ENCODE assay signal across 8 cellular contexts in the genomic region with DNA sequence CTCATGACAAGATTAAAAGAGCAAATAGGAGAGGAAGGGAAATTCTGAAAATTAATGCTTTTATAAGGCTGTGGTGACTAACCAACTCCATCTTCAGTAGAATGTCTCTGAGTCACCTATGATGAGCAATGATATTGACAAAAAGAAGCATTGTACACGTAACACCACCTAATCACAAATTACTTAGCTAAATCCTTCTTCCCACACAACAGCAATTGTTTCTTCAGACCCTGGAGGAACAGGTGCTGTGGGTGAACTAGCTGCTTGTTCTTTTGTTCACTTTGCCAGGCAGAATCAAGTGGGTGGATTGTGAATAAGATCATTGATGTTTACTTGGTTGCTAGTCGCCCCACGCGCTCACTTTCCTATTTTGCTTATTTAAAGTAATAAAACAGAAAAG.
DNase-seq lines count a peak whose midpoint lies in the region; ATAC-seq and TF ChIP-seq lines count a peak whose summit lies in the region.

No MANE protein-coding gene starts in this region.

- no peaks in the 10 kb centered on the region for H3K27me3 ChIP-seq in aorta (ENCODE audit: control insufficient read depth in 1 of 2, insufficient read depth in 2 of 2, low read length in 1 of 2)

- peaks cover 3% of the 10 kb centered on the region for H3K9me3 ChIP-seq in aorta (ENCODE audit: control insufficient read depth, low read length)

- POLR2A ChIA-PET in GM10248 (lab: Yijun Ruan, JAX), result no interaction called here

- H3K36me3 ChIP-seq in aorta (ENCODE audit: control insufficient read depth in 1 of 2, insufficient read depth in 2 of 2, low read length in 1 of 2), result no peaks in the 10 kb centered on the region

- CTCF ChIA-PET in GM10248 (lab: Yijun Ruan, JAX), result no interaction called here

- intact Hi-C loops in aorta (cut with DNase I), result no loop called here

- H3K4me3 ChIP-seq in aorta (ENCODE audit: low read length in 2 of 2), result no peak overlapping the region

- TF ChIP-seq CTCF in GM10248 (IDR thresholded peaks at IDR 0.05; ENCODE audit: control extremely low read depth, extremely low read depth, low read depth, missing control alignments), result no peak

- WGBS in aorta, 2 donors, result 88% methylated on average over 4 of the region's 4 CpGs

- DNase-seq in stimulated activated CD4-positive, alpha-beta T cell treated with anti-CD3 and anti-CD28 coated beads, Interleukin-12 subunit alpha, Interleukin-12 subunit beta, amount 100 ng/mL, for 4 hours, result peak; percentile 24
- DNase-seq in stimulated activated CD4-positive, alpha-beta T cell treated with anti-CD3 and anti-CD28 coated beads, Interleukin-2, amount 100 ng/mL, for 48 hours, result no peak
- DNase-seq in astrocyte of the hippocampus (ENCODE audit: low read depth, low spot score) (peak; percentile 53), myocyte (ENCODE audit: low read depth) (peak; percentile 92), aorta (no peak), GM10248 (ENCODE audit: extremely low spot score) (no peak)

- ATAC-seq in aorta (ENCODE audit: low FRiP score) (no peak), GM19463 (IDR thresholded peaks at IDR 0.05; ENCODE audit: unreplicated experiment) (no peak), GM18520 (IDR thresholded peaks at IDR 0.05; ENCODE audit: unreplicated experiment) (no peak)

- peak overlapping the region; percentile 54 to 67 for H3K27ac ChIP-seq in aorta (ENCODE audit: low read depth in 1 of 2, low read length in 2 of 2)

- H3K4me1 ChIP-seq in aorta (ENCODE audit: control insufficient read depth in 1 of 2, insufficient read depth in 2 of 2, low read length in 2 of 2), result peaks cover 0 to 3% of the 10 kb centered on the region in 2 donors

Comparison
In these comparisons a context has a peak if more than half of its experiments do, and no peak if none do; other contexts are left out.
1. DNase-seq: peak in stimulated activated CD4-positive, alpha-beta T cell treated with anti-CD3 and anti-CD28 coated beads, Interleukin-12 subunit alpha, Interleukin-12 subunit beta, amount 100 ng/mL, for 4 hours (single experiment), astrocyte of the hippocampus (single experiment) and myocyte (single experiment); none in stimulated activated CD4-positive, alpha-beta T cell treated with anti-CD3 and anti-CD28 coated beads, Interleukin-2, amount 100 ng/mL, for 48 hours (0 of 2), aorta (0 of 2) and GM10248 (single experiment).